In the genomic region with DNA sequence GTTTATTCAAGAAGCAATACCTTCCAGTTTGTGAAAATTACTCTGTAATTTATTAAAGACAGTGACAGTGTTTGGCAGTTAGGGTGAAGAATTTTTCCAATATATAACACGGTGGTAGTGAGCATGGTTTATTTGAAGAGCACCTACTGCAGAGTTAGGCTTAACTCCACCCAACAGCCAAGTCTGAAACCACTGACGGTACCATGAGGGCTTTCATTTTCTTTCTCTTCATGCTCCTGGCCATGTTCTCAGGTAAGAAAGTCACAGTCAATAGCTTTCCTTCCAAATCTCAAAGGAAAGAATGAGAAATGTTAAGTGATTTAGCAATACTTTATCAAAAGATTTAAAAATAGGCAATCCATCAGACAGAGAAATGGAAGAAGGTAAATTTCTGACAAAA, we compare ENCODE assay signal across 33 cellular contexts. TPM values are rescaled to one million over a fixed set of nuclear protein-coding genes. Genes with fewer than 3 reads are reported as not detected.
"Had no signal": no experiment of that assay in that cellular context is flagged by ENCODE, and none has a peak within 500 bp of the region (broad histone marks: within the 10 kb centered on the region; RNA-seq: fewer than 3 reads in every experiment).

A gene with protein sequence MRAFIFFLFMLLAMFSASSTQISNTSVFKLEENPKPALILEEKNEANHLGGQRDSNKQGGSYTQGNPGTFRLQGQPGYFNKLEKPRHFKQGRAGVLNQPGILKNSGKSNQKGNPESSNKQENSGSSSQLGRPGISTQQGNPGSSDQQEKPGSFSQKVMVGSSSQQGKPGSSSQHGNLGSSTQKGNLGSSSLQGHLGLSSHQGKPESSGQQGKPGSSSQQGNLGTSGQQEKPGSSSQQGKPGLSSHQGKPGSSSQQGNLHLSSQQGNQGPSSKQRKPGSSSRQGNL (plus strand): TSS at position 131 of the 400 bp plus-strand sequence. CDS start 73 bp downstream, at position 204.

- DNase-seq: activated CD4-positive, alpha-beta memory T cell treated with anti-CD3 and anti-CD28 coated beads, Interleukin-2, amount 10 ng/mL, durations not matched to agents 7 days and 5 days; activated CD4-positive, alpha-beta T cell treated with anti-CD3 and anti-CD28 coated beads for 1 hour; activated CD4-positive, alpha-beta T cell treated with anti-CD3 and anti-CD28 coated beads for 36 hours; activated CD4-positive, alpha-beta T cell treated with anti-CD3 and anti-CD28 coated beads for 48 hours; activated CD4-positive, alpha-beta T cell treated with anti-CD3 and anti-CD28 coated beads, Interleukin-2, amount 10 ng/mL, durations not matched to agents 7 days and 5 days; activated CD4-positive, alpha-beta T cell treated with anti-CD3 and anti-CD28 coated beads, Interleukin-2, amount 50 U/mL, for 48 hours; activated CD4-positive, CD25-positive, alpha-beta regulatory T cell; activated CD8-positive, alpha-beta memory T cell treated with anti-CD3 and anti-CD28 coated beads for 24 hours; activated CD8-positive, alpha-beta memory T cell treated with anti-CD3 and anti-CD28 coated beads, Interleukin-2, amount 10 ng/mL, durations not matched to agents 7 days and 5 days; activated CD8-positive, alpha-beta memory T cell treated with anti-CD3 and anti-CD28 coated beads, Interleukin-2, amount 50 U/mL, for 48 hours; activated CD8-positive, alpha-beta T cell treated with anti-CD3 and anti-CD28 coated beads, Interleukin-2, amount 10 ng/mL, durations not matched to agents 7 days and 5 days; activated effector memory CD4-positive, alpha-beta T cell treated with Interleukin-2 at 50 U/mL for 16 hours; activated gamma-delta T cell; activated naive CD4-positive, alpha-beta T cell treated with anti-CD3 and anti-CD28 coated beads, Interleukin-2, amount 10 ng/mL, durations not matched to agents 7 days and 5 days; activated naive CD4-positive, alpha-beta T cell treated with Interleukin-2 at 50 U/mL for 16 hours; activated naive CD8-positive, alpha-beta T cell treated with anti-CD3 and anti-CD28 coated beads, Interleukin-2, amount 10 ng/mL, durations not matched to agents 7 days and 5 days; activated naive CD8-positive, alpha-beta T cell treated with anti-CD3 and anti-CD28 coated beads, Interleukin-2, amount 50 U/mL, for 24 hours; activated T-cell treated with anti-CD3 and anti-CD28 coated beads, Interleukin-2, amount 50 U/mL, for 24 hours; activated T-cell treated with anti-CD3 and anti-CD28 coated beads, Interleukin-2, amount 50 U/mL, for 48 hours; amygdala; anterior cingulate cortex; caudate nucleus; cerebellar nuclear complex; T-helper 2 cell; T-helper 9 cell; WERI-Rb-1 had no signal

- H3K9me3 ChIP-seq: ascending aorta had no signal

- ATAC-seq: activated CD4-positive, alpha-beta T cell treated with anti-CD3 and anti-CD28 coated beads for 36 hours; activated CD4-positive, CD25-positive, alpha-beta regulatory T cell treated with anti-CD3 and anti-CD28 coated beads, Interleukin-2, amount 50 U/mL, for 24 hours; activated CD8-positive, alpha-beta memory T cell treated with anti-CD3 and anti-CD28 coated beads, Interleukin-2, amount 10 ng/mL, durations not matched to agents 7 days and 5 days; activated CD8-positive, alpha-beta T cell treated with anti-CD3 and anti-CD28 coated beads, Interleukin-2, amount 10 ng/mL, durations not matched to agents 7 days and 5 days; activated naive CD8-positive, alpha-beta T cell treated with anti-CD3 and anti-CD28 coated beads, Interleukin-2, amount 50 U/mL, for 24 hours; WTC11 had no signal

- H3K4me3 ChIP-seq: ascending aorta, cardiac muscle cell had no signal

- H3K4me1 ChIP-seq: ascending aorta had no signal

- H3K36me3 ChIP-seq: ascending aorta, cardiac muscle cell, WERI-Rb-1 had no signal

- H3K27ac ChIP-seq: ascending aorta, cardiac muscle cell, WERI-Rb-1 had no signal

- H3K27me3 ChIP-seq: ascending aorta had no signal

RNA-seq across cellular contexts. Expression of the gene that starts here (rescaled TPM):
- total RNA-seq: activated CD4-positive, alpha-beta memory T cell treated with anti-CD3 and anti-CD28 coated beads, Interleukin-2, amount 10 ng/mL, durations not matched to agents 7 days and 5 days; activated CD4-positive, alpha-beta T cell treated with anti-CD3 and anti-CD28 coated beads for 36 hours; activated CD4-positive, alpha-beta T cell treated with anti-CD3 and anti-CD28 coated beads, Interleukin-2, amount 10 ng/mL, durations not matched to agents 7 days and 5 days; activated CD8-positive, alpha-beta memory T cell treated with anti-CD3 and anti-CD28 coated beads, Interleukin-2, amount 10 ng/mL, durations not matched to agents 7 days and 5 days; activated CD8-positive, alpha-beta T cell treated with anti-CD3 and anti-CD28 coated beads, Interleukin-2, amount 10 ng/mL, durations not matched to agents 7 days and 5 days; activated naive CD8-positive, alpha-beta T cell treated with anti-CD3 and anti-CD28 coated beads, Interleukin-2, amount 10 ng/mL, durations not matched to agents 7 days and 5 days; activated T-helper 2 cell treated with anti-CD3 and anti-CD28 coated beads, Interferon-gamma antibody, Interleukin-2, Interleukin-4, amounts not matched to agents 10 μg/mL and 5 μg/mL and 100 μg/mL, durations not matched to agents 14 hours and 24 hours and 36 hours; ascending aorta; bronchial epithelial cell; cardiac muscle cell; chondrocyte; WTC11 had no signal
